ENCODE assay signal across 1 cellular context in the genomic region with DNA sequence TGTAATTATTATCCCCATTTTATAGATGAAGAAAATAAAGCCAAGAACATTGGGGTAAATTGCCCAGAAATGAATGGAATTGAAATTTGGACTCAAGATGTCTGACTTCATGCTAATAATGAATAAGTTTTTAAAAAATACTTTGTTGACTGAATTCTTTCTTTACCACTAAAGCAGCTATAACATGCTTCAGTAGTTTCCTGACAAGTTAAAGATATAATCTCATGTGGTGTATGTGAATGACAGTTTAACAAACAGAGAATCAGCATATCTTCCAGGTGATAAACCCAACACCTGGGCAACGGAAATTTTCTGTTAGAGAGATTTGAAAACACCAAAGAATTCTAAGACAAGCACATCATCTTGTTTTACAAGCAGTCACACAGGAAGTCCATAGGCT.
TF ChIP-seq lines count a peak whose summit lies in the region.

No MANE protein-coding gene starts in this region.

TF ChIP-seq in GM23338, 12 proteins besides CTCF, POLR2A, EP300 and RAD21 (continued from another document):
- TF ChIP-seq, protein P1, sequence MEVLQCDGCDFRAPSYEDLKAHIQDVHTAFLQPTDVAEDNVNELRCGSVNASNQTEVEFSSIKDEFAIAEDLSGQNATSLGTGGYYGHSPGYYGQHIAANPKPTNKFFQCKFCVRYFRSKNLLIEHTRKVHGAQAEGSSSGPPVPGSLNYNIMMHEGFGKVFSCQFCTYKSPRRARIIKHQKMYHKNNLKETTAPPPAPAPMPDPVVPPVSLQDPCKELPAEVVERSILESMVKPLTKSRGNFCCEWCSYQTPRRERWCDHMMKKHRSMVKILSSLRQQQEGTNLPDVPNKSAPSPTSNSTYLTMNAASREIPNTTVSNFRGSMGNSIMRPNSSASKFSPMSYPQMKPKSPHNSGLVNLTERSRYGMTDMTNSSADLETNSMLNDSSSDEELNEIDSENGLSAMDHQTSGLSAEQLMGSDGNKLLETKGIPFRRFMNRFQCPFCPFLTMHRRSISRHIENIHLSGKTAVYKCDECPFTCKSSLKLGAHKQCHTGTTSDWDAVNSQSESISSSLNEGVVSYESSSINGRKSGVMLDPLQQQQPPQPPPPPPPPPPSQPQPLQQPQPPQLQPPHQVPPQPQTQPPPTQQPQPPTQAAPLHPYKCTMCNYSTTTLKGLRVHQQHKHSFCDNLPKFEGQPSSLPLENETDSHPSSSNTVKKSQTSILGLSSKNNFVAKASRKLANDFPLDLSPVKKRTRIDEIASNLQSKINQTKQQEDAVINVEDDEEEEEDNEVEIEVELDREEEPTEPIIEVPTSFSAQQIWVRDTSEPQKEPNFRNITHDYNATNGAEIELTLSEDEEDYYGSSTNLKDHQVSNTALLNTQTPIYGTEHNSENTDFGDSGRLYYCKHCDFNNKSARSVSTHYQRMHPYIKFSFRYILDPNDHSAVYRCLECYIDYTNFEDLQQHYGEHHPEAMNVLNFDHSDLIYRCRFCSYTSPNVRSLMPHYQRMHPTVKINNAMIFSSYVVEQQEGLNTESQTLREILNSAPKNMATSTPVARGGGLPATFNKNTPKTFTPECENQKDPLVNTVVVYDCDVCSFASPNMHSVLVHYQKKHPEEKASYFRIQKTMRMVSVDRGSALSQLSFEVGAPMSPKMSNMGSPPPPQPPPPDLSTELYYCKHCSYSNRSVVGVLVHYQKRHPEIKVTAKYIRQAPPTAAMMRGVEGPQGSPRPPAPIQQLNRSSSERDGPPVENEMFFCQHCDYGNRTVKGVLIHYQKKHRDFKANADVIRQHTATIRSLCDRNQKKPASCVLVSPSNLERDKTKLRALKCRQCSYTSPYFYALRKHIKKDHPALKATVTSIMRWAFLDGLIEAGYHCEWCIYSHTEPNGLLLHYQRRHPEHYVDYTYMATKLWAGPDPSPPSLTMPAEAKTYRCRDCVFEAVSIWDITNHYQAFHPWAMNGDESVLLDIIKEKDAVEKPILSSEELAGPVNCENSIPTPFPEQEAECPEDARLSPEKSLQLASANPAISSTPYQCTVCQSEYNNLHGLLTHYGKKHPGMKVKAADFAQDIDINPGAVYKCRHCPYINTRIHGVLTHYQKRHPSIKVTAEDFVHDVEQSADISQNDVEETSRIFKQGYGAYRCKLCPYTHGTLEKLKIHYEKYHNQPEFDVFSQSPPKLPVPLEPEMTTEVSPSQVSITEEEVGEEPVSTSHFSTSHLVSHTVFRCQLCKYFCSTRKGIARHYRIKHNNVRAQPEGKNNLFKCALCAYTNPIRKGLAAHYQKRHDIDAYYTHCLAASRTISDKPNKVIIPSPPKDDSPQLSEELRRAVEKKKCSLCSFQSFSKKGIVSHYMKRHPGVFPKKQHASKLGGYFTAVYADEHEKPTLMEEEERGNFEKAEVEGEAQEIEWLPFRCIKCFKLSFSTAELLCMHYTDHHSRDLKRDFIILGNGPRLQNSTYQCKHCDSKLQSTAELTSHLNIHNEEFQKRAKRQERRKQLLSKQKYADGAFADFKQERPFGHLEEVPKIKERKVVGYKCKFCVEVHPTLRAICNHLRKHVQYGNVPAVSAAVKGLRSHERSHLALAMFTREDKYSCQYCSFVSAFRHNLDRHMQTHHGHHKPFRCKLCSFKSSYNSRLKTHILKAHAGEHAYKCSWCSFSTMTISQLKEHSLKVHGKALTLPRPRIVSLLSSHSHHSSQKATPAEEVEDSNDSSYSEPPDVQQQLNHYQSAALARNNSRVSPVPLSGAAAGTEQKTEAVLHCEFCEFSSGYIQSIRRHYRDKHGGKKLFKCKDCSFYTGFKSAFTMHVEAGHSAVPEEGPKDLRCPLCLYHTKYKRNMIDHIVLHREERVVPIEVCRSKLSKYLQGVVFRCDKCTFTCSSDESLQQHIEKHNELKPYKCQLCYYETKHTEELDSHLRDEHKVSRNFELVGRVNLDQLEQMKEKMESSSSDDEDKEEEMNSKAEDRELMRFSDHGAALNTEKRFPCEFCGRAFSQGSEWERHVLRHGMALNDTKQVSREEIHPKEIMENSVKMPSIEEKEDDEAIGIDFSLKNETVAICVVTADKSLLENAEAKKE (CRISPR knock-in tag; IDR thresholded peaks at IDR 0.05), result no peak
- no peak for TF ChIP-seq ZNF114 (CRISPR knock-in tag; IDR thresholded peaks at IDR 0.05)
- TF ChIP-seq NANOG (IDR thresholded peaks at IDR 0.05; ENCODE audit: borderline replicate concordance), result no peak
- no peak for TF ChIP-seq POLR2AphosphoS5 (IDR thresholded peaks at IDR 0.05; ENCODE audit: low read depth)
- TF ChIP-seq EZH2phosphoT487 (IDR thresholded peaks at IDR 0.05; ENCODE audit: unreplicated experiment), result no peak
- TF ChIP-seq EZH2 (IDR thresholded peaks at IDR 0.05; ENCODE audit: low read depth, unreplicated experiment), result no peak
- TF ChIP-seq CREB1 (CRISPR knock-in tag; IDR thresholded peaks at IDR 0.05; ENCODE audit: low read depth), result no peak
- TF ChIP-seq JUNB (IDR thresholded peaks at IDR 0.05; ENCODE audit: unreplicated experiment), result no peak
- no peak for TF ChIP-seq STAT1 (IDR thresholded peaks at IDR 0.05; ENCODE audit: unreplicated experiment)
